ENCODE assay signal across 19 cellular contexts in genomic region chr6:1744543-1744942, GRCh38.
"Had no signal": no experiment of that assay in that cellular context is flagged by ENCODE, and none has a peak within 500 bp of the region (broad histone marks: within the 10 kb centered on the region; RNA-seq: fewer than 3 reads in every experiment).

No MANE protein-coding gene starts in this region.

- FAIRE-seq: frontal cortex had no signal

- H3K27me3 ChIP-seq: dorsolateral prefrontal cortex, heart left ventricle, stomach, thyroid gland, upper lobe of right lung, vagina had no signal

- ATAC-seq: esophagus mucosa; heart left ventricle; naive thymus-derived CD4-positive, alpha-beta T cell; stimulated activated naive B cell treated with anti-CD40 and anti-IgM and Interleukin-4, amounts not matched to agents 10 μg/mL and 1 μg/mL and 100 μg/mL, for 72 hours; upper lobe of right lung had no signal

- H3K27ac ChIP-seq: heart left ventricle, stomach, thyroid gland, upper lobe of right lung, vagina had no signal

- H3K36me3 ChIP-seq: heart left ventricle, thyroid gland, upper lobe of right lung, vagina had no signal

- DNase-seq: cortex of kidney; dorsolateral prefrontal cortex; effector CD8-positive, alpha-beta T cell; heart left ventricle; hippocampal formation; kidney glomerular epithelial cell; naive thymus-derived CD4-positive, alpha-beta T cell; posterior cingulate gyrus; stimulated activated CD4-positive, alpha-beta T cell treated with anti-CD3 and anti-CD28 coated beads, Interleukin-15, amount 100 ng/mL, for 24 hours; stimulated activated CD4-positive, alpha-beta T cell treated with anti-CD3 and anti-CD28 coated beads, Interleukin-1b, Interleukin-23, amount 100 ng/mL, for 48 hours; stimulated activated CD4-positive, alpha-beta T cell treated with anti-CD3 and anti-CD28 coated beads, Interleukin-4, amount 100 ng/mL, for 24 hours; stimulated activated naive B cell treated with anti-CD40 and anti-IgM and Interleukin-4, amounts not matched to agents 10 μg/mL and 1 μg/mL and 100 μg/mL, for 72 hours; stomach; substantia nigra; thyroid gland; upper lobe of right lung had no signal

- H3K4me3 ChIP-seq: dorsolateral prefrontal cortex, heart left ventricle, stomach, thyroid gland, upper lobe of right lung, vagina had no signal

- H3K9me3 ChIP-seq: heart left ventricle, stomach, thyroid gland, upper lobe of right lung, vagina had no signal

- H3K4me1 ChIP-seq: heart left ventricle, thyroid gland, upper lobe of right lung, vagina had no signal
